3 cellular contexts compared by ENCODE assay signal in genomic region chr7:46678421-46678820, GRCh38.
"Had no signal": no experiment of that assay in that cellular context is flagged by ENCODE, and none has a peak within 500 bp of the region (broad histone marks: within the 10 kb centered on the region; RNA-seq: fewer than 3 reads in every experiment).

No MANE protein-coding gene starts in this region.

- DNase-seq: GDM1, GF-D8 had no signal

- H3K4me3 ChIP-seq: GM12878 had no signal

- ATAC-seq: GM12878 had no signal
